Comparison of ENCODE assay signal across 1 cellular context in the genomic region with DNA sequence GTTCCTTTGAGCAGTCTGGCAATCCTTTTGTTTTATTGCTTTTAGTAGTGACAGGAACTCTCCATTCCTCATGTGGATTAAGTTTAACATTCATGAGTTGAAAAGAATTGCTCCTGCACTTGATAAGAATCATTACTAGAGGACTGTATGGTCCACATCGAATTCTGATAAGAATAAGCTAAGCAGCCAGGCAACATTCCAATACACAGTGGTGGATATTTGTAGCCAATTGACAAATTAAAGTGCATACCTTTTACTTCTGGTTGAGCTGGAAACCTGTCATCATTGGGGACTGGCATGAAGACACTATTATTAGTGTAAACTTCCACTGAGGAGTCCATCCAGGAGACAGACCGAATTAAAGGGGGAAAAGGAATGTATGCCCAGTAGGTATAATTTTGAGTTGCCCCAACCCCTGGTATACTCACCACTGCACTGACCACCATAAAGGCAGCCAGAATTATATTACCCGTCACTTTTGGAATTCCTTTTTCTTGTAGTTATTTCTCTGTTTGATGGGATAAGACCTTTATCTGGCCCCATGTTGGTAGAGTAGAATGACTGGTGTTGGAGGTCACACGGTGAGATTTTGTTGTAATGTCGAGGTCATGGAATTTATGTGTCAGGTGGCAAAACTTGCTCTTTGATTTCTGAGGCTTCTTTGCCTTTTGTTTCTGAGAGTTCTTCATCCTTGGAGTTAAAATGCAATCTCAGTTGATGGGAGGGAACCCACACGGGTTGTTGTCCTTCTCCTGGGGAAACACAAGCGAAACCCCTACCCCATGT.
TF ChIP-seq lines count a peak whose summit lies in the region.

No MANE protein-coding gene starts in this region.

TF ChIP-seq in IMR-90, 13 proteins besides CTCF, POLR2A, EP300 and RAD21:
- TF ChIP-seq, protein P1, sequence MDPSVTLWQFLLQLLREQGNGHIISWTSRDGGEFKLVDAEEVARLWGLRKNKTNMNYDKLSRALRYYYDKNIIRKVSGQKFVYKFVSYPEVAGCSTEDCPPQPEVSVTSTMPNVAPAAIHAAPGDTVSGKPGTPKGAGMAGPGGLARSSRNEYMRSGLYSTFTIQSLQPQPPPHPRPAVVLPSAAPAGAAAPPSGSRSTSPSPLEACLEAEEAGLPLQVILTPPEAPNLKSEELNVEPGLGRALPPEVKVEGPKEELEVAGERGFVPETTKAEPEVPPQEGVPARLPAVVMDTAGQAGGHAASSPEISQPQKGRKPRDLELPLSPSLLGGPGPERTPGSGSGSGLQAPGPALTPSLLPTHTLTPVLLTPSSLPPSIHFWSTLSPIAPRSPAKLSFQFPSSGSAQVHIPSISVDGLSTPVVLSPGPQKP (IDR thresholded peaks at IDR 0.05; ENCODE audit: borderline replicate concordance, low read depth, low read length) = no peak
- TF ChIP-seq MXI1 (IDR thresholded peaks at IDR 0.05; ENCODE audit: borderline replicate concordance, low read depth, low read length) = no peak
- TF ChIP-seq NFE2L2 (IDR thresholded peaks at IDR 0.05; ENCODE audit: low read depth, low read length) = no peak
- TF ChIP-seq, protein P2, sequence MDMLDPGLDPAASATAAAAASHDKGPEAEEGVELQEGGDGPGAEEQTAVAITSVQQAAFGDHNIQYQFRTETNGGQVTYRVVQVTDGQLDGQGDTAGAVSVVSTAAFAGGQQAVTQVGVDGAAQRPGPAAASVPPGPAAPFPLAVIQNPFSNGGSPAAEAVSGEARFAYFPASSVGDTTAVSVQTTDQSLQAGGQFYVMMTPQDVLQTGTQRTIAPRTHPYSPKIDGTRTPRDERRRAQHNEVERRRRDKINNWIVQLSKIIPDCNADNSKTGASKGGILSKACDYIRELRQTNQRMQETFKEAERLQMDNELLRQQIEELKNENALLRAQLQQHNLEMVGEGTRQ (IDR thresholded peaks at IDR 0.05; ENCODE audit: low read depth, low read length) = no peak
- no peak for TF ChIP-seq BHLHE40 (IDR thresholded peaks at IDR 0.05; ENCODE audit: low read depth, low read length)
- no peak for TF ChIP-seq RFX5 (IDR thresholded peaks at IDR 0.05; ENCODE audit: low read depth, low read length)
- TF ChIP-seq CEBPB (IDR thresholded peaks at IDR 0.05; ENCODE audit: low read depth, low read length) = no peak
- TF ChIP-seq MAFK (IDR thresholded peaks at IDR 0.05; ENCODE audit: low read depth, low read length) = no peak
- no peak for TF ChIP-seq MAZ (IDR thresholded peaks at IDR 0.05; ENCODE audit: borderline replicate concordance, low read depth, low read length)
- no peak for TF ChIP-seq RCOR1 (IDR thresholded peaks at IDR 0.05; ENCODE audit: insufficient replicate concordance, low read length)
